9 cellular contexts compared by ENCODE assay signal in the genomic region with DNA sequence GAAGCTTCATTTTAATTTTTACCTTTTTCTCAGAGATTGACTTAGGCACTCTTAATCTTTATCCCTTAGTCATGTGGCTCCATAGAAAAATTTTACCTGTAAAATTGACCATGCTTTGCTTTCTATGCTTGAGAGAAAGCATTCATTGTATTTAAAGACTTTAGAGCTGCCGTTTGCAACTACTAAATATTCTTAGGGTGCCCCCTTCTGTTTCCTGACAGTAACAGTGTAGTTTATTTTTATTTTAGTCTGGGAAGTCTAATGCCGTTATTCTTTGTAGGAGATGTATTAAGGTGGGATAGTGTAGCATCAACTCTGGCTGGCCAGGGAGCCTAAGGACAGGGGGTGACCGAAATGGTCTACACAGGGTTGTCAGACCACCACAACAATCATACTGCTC.
DNase-seq lines count a peak whose midpoint lies in the region; ATAC-seq and TF ChIP-seq lines count a peak whose summit lies in the region.
"Had no signal": no experiment of that assay in that cellular context is flagged by ENCODE, and none has a peak within 500 bp of the region (broad histone marks: within the 10 kb centered on the region; RNA-seq: fewer than 3 reads in every experiment).

No MANE protein-coding gene starts in this region.

- H3K27ac Mint-ChIP-seq in endothelial cell (ENCODE audit: unreplicated experiment): no peak overlapping the region
- no peak overlapping the region for H3K27ac Mint-ChIP-seq in activated CD4-positive, alpha-beta memory T cell treated with anti-CD3 and anti-CD28 coated beads for 36 hours

- H3K36me3 Mint-ChIP-seq in endothelial cell (ENCODE audit: low read depth, unreplicated experiment): no peaks in the 10 kb centered on the region
- no peaks in the 10 kb centered on the region for H3K36me3 Mint-ChIP-seq in activated CD4-positive, alpha-beta memory T cell treated with anti-CD3 and anti-CD28 coated beads for 36 hours

- CTCF ChIA-PET in activated CD4-positive, alpha-beta memory T cell treated with anti-CD3 and anti-CD28 coated beads for 36 hours (lab: Charles Lee): no interaction called here

- H3K9me3 ChIP-seq in effector memory CD4-positive, alpha-beta T cell (ENCODE audit: control insufficient read depth, low read length): no peaks in the 10 kb centered on the region
- H3K9me3 ChIP-seq: neutrophil had no signal

- ATAC-seq in HG02642 (IDR thresholded peaks at IDR 0.05; ENCODE audit: poor library complexity, unreplicated experiment): no peak

- no peaks in the 10 kb centered on the region for H3K27me3 Mint-ChIP-seq in endothelial cell (ENCODE audit: unreplicated experiment)
- H3K27me3 Mint-ChIP-seq in activated CD4-positive, alpha-beta memory T cell treated with anti-CD3 and anti-CD28 coated beads for 36 hours: no peaks in the 10 kb centered on the region

- POLR2A ChIA-PET in activated CD4-positive, alpha-beta memory T cell treated with anti-CD3 and anti-CD28 coated beads for 36 hours (lab: Charles Lee): no interaction called here

- no peaks in the 10 kb centered on the region for H3K36me3 ChIP-seq in effector memory CD4-positive, alpha-beta T cell (ENCODE audit: control insufficient read depth, insufficient read depth, low read length)
- H3K36me3 ChIP-seq: neutrophil had no signal

- H3K4me1 Mint-ChIP-seq in endothelial cell (ENCODE audit: unreplicated experiment): no peaks in the 10 kb centered on the region
- H3K4me1 Mint-ChIP-seq in activated CD4-positive, alpha-beta memory T cell treated with anti-CD3 and anti-CD28 coated beads for 36 hours (ENCODE audit: low read depth): no peaks in the 10 kb centered on the region

- no peak overlapping the region for H3K4me3 Mint-ChIP-seq in endothelial cell (ENCODE audit: unreplicated experiment)
- no peak overlapping the region for H3K4me3 Mint-ChIP-seq in activated CD4-positive, alpha-beta memory T cell treated with anti-CD3 and anti-CD28 coated beads for 36 hours

- no peaks in the 10 kb centered on the region for H3K27me3 ChIP-seq in effector memory CD4-positive, alpha-beta T cell (replicated peaks; ENCODE audit: control insufficient read depth, insufficient read depth, low read length, poor library complexity, severe bottlenecking)
- H3K27me3 ChIP-seq: neutrophil had no signal

- no peak overlapping the region for H3K27ac ChIP-seq in effector memory CD4-positive, alpha-beta T cell (ENCODE audit: insufficient read depth, low read length, poor library complexity, severe bottlenecking)
- H3K27ac ChIP-seq: neutrophil had no signal

- intact Hi-C loops in activated CD4-positive, alpha-beta memory T cell treated with anti-CD3 and anti-CD28 coated beads for 36 hours (cut with micrococcal nuclease): no loop called here

- DNase-seq in NCI-H1417 (lab: John Stamatoyannopoulos, UW) (peak; percentile 6 to 67 (median 62)), NCI-H1417 treated with DMSO at 0.1 percent for 48 hours (lab: John Stamatoyannopoulos, UW) (no peak), NCI-H2227 treated with DMSO at 0.1 percent for 48 hours (lab: John Stamatoyannopoulos, UW) (peak; percentile 41), endothelial cell (ENCODE audit: low spot score) (no peak), retina (peak; percentile 34)
- DNase-seq in effector memory CD4-positive, alpha-beta T cell: no peak
- DNase-seq in activated CD4-positive, alpha-beta memory T cell treated with anti-CD3 and anti-CD28 coated beads for 36 hours: no peak

- H3K4me1 ChIP-seq in effector memory CD4-positive, alpha-beta T cell (ENCODE audit: control insufficient read depth, insufficient read depth, low read length, poor library complexity, severe bottlenecking): no peaks in the 10 kb centered on the region

- H3K4me3 ChIP-seq in effector memory CD4-positive, alpha-beta T cell (ENCODE audit: insufficient read depth, low read depth, low read length, poor library complexity, severe bottlenecking): no peak overlapping the region

- H3K9me3 Mint-ChIP-seq in endothelial cell (ENCODE audit: unreplicated experiment): no peaks in the 10 kb centered on the region
- H3K9me3 Mint-ChIP-seq in activated CD4-positive, alpha-beta memory T cell treated with anti-CD3 and anti-CD28 coated beads for 36 hours: peaks cover 6% of the 10 kb centered on the region

- peak; percentile 36 for TF ChIP-seq CTCF in endothelial cell (IDR thresholded peaks at IDR 0.05; ENCODE audit: unreplicated experiment)

Comparison
In these comparisons a context has a peak if more than half of its experiments do, and no peak if none do; other contexts are left out.
1. DNase-seq: peak in NCI-H1417 (3 of 3), NCI-H2227 treated with DMSO at 0.1 percent for 48 hours (single experiment) and retina (single experiment); none in NCI-H1417 treated with DMSO at 0.1 percent for 48 hours (single experiment), endothelial cell (single experiment), effector memory CD4-positive, alpha-beta T cell (0 of 3) and activated CD4-positive, alpha-beta memory T cell treated with anti-CD3 and anti-CD28 coated beads for 36 hours (single experiment).